In genomic region chr9:134284273-134284672, GRCh38 we compare ENCODE assay signal across 3 cellular contexts.
TF ChIP-seq lines count a peak whose summit lies in the region.

No MANE protein-coding gene starts in this region.

TF ChIP-seq in liver, 16 proteins besides CTCF, POLR2A, EP300 and RAD21:
- TF ChIP-seq HNF4G (IDR thresholded peaks at IDR 0.05) (no peak), HNF4A (conservative IDR thresholded peaks at IDR 0.05) (peak in 1 of 2 donors; percentile 53), SP1 (IDR thresholded peaks at IDR 0.05) (peak; percentile 42), YY1 (IDR thresholded peaks at IDR 0.05) (peak; percentile 59), NR2F2 (IDR thresholded peaks at IDR 0.05) (no peak), JUND (IDR thresholded peaks at IDR 0.05) (no peak), FOXA2 (IDR thresholded peaks at IDR 0.05) (no peak), EGR1 (IDR thresholded peaks at IDR 0.05; ENCODE audit: low read depth in 2 of 2) (no peak), TAF1 (conservative IDR thresholded peaks at IDR 0.05) (no peak), RXRA (IDR thresholded peaks at IDR 0.05) (peak; percentile 57 to 79)
- TF ChIP-seq, protein P1, sequence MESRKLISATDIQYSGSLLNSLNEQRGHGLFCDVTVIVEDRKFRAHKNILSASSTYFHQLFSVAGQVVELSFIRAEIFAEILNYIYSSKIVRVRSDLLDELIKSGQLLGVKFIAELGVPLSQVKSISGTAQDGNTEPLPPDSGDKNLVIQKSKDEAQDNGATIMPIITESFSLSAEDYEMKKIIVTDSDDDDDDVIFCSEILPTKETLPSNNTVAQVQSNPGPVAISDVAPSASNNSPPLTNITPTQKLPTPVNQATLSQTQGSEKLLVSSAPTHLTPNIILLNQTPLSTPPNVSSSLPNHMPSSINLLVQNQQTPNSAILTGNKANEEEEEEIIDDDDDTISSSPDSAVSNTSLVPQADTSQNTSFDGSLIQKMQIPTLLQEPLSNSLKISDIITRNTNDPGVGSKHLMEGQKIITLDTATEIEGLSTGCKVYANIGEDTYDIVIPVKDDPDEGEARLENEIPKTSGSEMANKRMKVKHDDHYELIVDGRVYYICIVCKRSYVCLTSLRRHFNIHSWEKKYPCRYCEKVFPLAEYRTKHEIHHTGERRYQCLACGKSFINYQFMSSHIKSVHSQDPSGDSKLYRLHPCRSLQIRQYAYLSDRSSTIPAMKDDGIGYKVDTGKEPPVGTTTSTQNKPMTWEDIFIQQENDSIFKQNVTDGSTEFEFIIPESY (IDR thresholded peaks at IDR 0.05): no peak
- TF ChIP-seq, protein P2, sequence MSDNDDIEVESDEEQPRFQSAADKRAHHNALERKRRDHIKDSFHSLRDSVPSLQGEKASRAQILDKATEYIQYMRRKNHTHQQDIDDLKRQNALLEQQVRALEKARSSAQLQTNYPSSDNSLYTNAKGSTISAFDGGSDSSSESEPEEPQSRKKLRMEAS (IDR thresholded peaks at IDR 0.05): no peak
- TF ChIP-seq, protein P3, sequence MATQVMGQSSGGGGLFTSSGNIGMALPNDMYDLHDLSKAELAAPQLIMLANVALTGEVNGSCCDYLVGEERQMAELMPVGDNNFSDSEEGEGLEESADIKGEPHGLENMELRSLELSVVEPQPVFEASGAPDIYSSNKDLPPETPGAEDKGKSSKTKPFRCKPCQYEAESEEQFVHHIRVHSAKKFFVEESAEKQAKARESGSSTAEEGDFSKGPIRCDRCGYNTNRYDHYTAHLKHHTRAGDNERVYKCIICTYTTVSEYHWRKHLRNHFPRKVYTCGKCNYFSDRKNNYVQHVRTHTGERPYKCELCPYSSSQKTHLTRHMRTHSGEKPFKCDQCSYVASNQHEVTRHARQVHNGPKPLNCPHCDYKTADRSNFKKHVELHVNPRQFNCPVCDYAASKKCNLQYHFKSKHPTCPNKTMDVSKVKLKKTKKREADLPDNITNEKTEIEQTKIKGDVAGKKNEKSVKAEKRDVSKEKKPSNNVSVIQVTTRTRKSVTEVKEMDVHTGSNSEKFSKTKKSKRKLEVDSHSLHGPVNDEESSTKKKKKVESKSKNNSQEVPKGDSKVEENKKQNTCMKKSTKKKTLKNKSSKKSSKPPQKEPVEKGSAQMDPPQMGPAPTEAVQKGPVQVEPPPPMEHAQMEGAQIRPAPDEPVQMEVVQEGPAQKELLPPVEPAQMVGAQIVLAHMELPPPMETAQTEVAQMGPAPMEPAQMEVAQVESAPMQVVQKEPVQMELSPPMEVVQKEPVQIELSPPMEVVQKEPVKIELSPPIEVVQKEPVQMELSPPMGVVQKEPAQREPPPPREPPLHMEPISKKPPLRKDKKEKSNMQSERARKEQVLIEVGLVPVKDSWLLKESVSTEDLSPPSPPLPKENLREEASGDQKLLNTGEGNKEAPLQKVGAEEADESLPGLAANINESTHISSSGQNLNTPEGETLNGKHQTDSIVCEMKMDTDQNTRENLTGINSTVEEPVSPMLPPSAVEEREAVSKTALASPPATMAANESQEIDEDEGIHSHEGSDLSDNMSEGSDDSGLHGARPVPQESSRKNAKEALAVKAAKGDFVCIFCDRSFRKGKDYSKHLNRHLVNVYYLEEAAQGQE (IDR thresholded peaks at IDR 0.05): peak; percentile 14

TF ChIP-seq in HepG2, 621 proteins besides CTCF, POLR2A, EP300 and RAD21:
- TF ChIP-seq BCL6 (CRISPR knock-in tag; IDR thresholded peaks at IDR 0.05) (no peak), ZNF773 (CRISPR knock-in tag; IDR thresholded peaks at IDR 0.05; ENCODE audit: borderline replicate concordance) (no peak), ZNF784 (CRISPR knock-in tag; IDR thresholded peaks at IDR 0.05; ENCODE audit: borderline replicate concordance) (no peak), ZBTB10 (CRISPR knock-in tag; IDR thresholded peaks at IDR 0.05; ENCODE audit: borderline replicate concordance) (no peak), KMT2B (CRISPR knock-in tag; IDR thresholded peaks at IDR 0.05) (no peak), ZNF136 (CRISPR knock-in tag; IDR thresholded peaks at IDR 0.05; ENCODE audit: low read depth) (no peak), ZNF432 (CRISPR knock-in tag; IDR thresholded peaks at IDR 0.05; ENCODE audit: borderline replicate concordance) (no peak), ZSCAN9 (CRISPR knock-in tag; IDR thresholded peaks at IDR 0.05; ENCODE audit: borderline replicate concordance) (no peak)
- TF ChIP-seq, protein P4, sequence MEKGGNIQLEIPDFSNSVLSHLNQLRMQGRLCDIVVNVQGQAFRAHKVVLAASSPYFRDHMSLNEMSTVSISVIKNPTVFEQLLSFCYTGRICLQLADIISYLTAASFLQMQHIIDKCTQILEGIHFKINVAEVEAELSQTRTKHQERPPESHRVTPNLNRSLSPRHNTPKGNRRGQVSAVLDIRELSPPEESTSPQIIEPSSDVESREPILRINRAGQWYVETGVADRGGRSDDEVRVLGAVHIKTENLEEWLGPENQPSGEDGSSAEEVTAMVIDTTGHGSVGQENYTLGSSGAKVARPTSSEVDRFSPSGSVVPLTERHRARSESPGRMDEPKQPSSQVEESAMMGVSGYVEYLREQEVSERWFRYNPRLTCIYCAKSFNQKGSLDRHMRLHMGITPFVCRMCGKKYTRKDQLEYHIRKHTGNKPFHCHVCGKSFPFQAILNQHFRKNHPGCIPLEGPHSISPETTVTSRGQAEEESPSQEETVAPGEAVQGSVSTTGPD (CRISPR knock-in tag; IDR thresholded peaks at IDR 0.05): no peak

TF ChIP-seq in WTC11, 78 proteins besides CTCF, POLR2A, EP300 and RAD21:
- no peak for TF ChIP-seq JUN (CRISPR knock-in tag; IDR thresholded peaks at IDR 0.05)
- TF ChIP-seq ATF6 (CRISPR knock-in tag; IDR thresholded peaks at IDR 0.05): no peak
- TF ChIP-seq EMX1 (CRISPR knock-in tag; IDR thresholded peaks at IDR 0.05): no peak
- TF ChIP-seq ZSCAN18 (CRISPR knock-in tag; IDR thresholded peaks at IDR 0.05): no peak
- no peak for TF ChIP-seq JAZF1 (CRISPR knock-in tag; IDR thresholded peaks at IDR 0.05)
- TF ChIP-seq, protein P5, sequence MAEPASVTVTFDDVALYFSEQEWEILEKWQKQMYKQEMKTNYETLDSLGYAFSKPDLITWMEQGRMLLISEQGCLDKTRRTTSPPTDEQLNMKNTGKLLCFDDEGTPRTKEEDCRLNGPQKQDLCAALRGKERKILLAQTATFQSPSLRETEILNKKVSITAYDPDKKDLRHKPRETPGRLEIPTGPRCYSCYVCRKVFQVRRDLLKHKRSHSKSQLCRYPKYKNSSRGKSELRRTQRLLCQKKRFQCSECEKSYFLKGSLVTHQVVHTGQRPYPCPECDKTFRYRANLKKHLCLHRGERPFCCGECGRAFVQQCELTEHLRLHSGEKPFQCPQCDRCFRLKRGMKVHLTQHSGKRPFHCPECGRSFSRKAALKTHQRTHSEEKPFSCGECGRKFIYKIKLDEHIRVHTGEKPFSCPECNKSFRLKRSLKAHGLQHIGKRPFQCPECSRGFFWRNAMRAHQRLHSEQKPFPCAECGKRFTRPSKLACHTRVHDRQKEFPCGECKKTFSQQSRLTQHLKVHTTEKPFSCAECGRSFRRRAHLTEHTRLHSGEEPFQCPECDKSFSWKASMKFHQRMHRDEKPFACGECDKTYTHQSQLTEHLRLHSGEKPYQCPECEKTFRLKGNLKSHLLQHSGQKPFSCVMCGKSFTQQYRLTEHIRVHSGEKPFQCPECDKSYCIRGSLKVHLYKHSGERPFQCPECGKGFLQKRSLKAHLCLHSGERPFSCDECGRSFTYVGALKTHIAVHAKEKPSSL (CRISPR knock-in tag; conservative IDR thresholded peaks at IDR 0.05): no peak
- TF ChIP-seq MXD4 (CRISPR knock-in tag; IDR thresholded peaks at IDR 0.05; ENCODE audit: borderline replicate concordance): no peak
- no peak for TF ChIP-seq ETV6 (CRISPR knock-in tag; IDR thresholded peaks at IDR 0.05)
- no peak for TF ChIP-seq PRRX2 (CRISPR knock-in tag; IDR thresholded peaks at IDR 0.05)
- no peak for TF ChIP-seq TEAD1 (CRISPR knock-in tag; IDR thresholded peaks at IDR 0.05)
- no peak for TF ChIP-seq E2F5 (CRISPR knock-in tag; IDR thresholded peaks at IDR 0.05)
- no peak for TF ChIP-seq ZNF423 (CRISPR knock-in tag; IDR thresholded peaks at IDR 0.05)
- TF ChIP-seq PRDM15 (CRISPR knock-in tag; IDR thresholded peaks at IDR 0.05): no peak
